7 cellular contexts compared by ENCODE assay signal in the genomic region with DNA sequence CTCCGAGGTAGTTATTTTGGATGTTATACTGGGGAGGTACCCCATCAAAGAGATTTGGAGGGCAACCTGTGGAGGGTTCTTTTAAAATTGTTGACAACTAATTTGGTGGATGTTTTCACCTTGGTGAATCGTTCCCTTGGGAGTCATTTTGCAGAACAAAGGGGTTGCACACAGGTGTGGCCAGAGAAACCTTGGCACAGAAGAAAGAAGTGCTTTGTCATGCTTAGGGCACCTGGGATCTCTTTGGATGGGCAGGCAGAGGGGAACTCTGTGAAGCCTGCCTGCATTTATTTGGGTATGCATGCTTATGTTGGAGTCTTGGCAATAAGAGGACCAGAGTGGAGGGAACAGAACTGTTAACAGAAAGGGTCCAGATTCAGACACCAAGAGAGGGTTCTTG.
DNase-seq lines count a peak whose midpoint lies in the region; ATAC-seq and TF ChIP-seq lines count a peak whose summit lies in the region.
"Not testable (repeated sequence)": the region's sequence is repeated elsewhere in the genome, so short reads cannot be mapped to it uniquely, and the experiment has no call there.

No MANE protein-coding gene starts in this region.

- H3K27me3 ChIP-seq in CD4-positive, alpha-beta T cell (ENCODE audit: control insufficient read depth, insufficient read depth, low read length): not testable (repeated sequence)

- not testable (repeated sequence) for TF ChIP-seq CTCF in CD4-positive, alpha-beta T cell (IDR thresholded peaks at IDR 0.05); activated B cell treated with CpG ODN at 0.5 μM for 24 hours (IDR thresholded peaks at IDR 0.05)

- H3K4me3 Mint-ChIP-seq in CD4-positive, alpha-beta T cell: peak overlapping the region; percentile 66
- not testable (repeated sequence) for H3K4me3 Mint-ChIP-seq in activated B cell treated with CpG ODN at 0.5 μM for 24 hours; activated CD8-positive, alpha-beta T cell treated with anti-CD3 and anti-CD28 coated beads, Interleukin-2, amount 10 ng/mL, durations not matched to agents 7 days and 5 days; memory B cell
- peak overlapping the region; percentile 7 for H3K4me3 Mint-ChIP-seq in activated naive CD4-positive, alpha-beta T cell treated with anti-CD3 and anti-CD28 coated beads, Interleukin-2, amount 10 ng/mL, durations not matched to agents 7 days and 5 days
- peak overlapping the region in 1 of 2 donors; percentile 40 for H3K4me3 Mint-ChIP-seq in effector memory CD8-positive, alpha-beta T cell

- POLR2A ChIA-PET in CD4-positive, alpha-beta T cell (lab: Charles Lee): interaction anchor here (0.6 to 3.1 kb wide), 2 partner anchors 13 to 14 kb away, joined by 3 to 18 read pairs; no protein-coding TSS in a partner anchor
- POLR2A ChIA-PET in activated B cell treated with CpG ODN at 0.5 μM for 24 hours (lab: Charles Lee): not testable (repeated sequence)
- POLR2A ChIA-PET in activated CD8-positive, alpha-beta T cell treated with anti-CD3 and anti-CD28 coated beads, Interleukin-2, amount 10 ng/mL, durations not matched to agents 7 days and 5 days (lab: Charles Lee): interaction anchor here (0.6 to 1.5 kb wide), 2 partner anchors 12 to 85 kb away, joined by 3 to 6 read pairs; no protein-coding TSS in a partner anchor

- H3K9me3 ChIP-seq in CD4-positive, alpha-beta T cell (ENCODE audit: control insufficient read depth, low read length): not testable (repeated sequence)

- intact Hi-C loops in CD4-positive, alpha-beta T cell (cut with DNase I, micrococcal nuclease); activated B cell treated with CpG ODN at 0.5 μM for 24 hours (cut with micrococcal nuclease): not testable (repeated sequence)

- not testable (repeated sequence) for H3K9me3 Mint-ChIP-seq in CD4-positive, alpha-beta T cell; activated B cell treated with CpG ODN at 0.5 μM for 24 hours; activated CD8-positive, alpha-beta T cell treated with anti-CD3 and anti-CD28 coated beads, Interleukin-2, amount 10 ng/mL, durations not matched to agents 7 days and 5 days (ENCODE audit: insufficient read depth); activated naive CD4-positive, alpha-beta T cell treated with anti-CD3 and anti-CD28 coated beads, Interleukin-2, amount 10 ng/mL, durations not matched to agents 7 days and 5 days; effector memory CD8-positive, alpha-beta T cell; memory B cell

- H3K27ac ChIP-seq in CD4-positive, alpha-beta T cell (ENCODE audit: low read depth, low read length): not testable (repeated sequence)

- ATAC-seq in CD4-positive, alpha-beta T cell (ENCODE audit: poor library complexity); activated B cell treated with CpG ODN at 0.5 μM for 24 hours (ENCODE audit: low read depth); activated CD8-positive, alpha-beta T cell treated with anti-CD3 and anti-CD28 coated beads, Interleukin-2, amount 10 ng/mL, durations not matched to agents 7 days and 5 days; effector memory CD8-positive, alpha-beta T cell (replicated peaks); memory B cell (ENCODE audit: low read depth): not testable (repeated sequence)

- peaks cover 47% of the 10 kb centered on the region for H3K36me3 Mint-ChIP-seq in CD4-positive, alpha-beta T cell (ENCODE audit: low read depth)
- peaks cover 26% of the 10 kb centered on the region for H3K36me3 Mint-ChIP-seq in activated B cell treated with CpG ODN at 0.5 μM for 24 hours (ENCODE audit: low read depth)
- H3K36me3 Mint-ChIP-seq in activated CD8-positive, alpha-beta T cell treated with anti-CD3 and anti-CD28 coated beads, Interleukin-2, amount 10 ng/mL, durations not matched to agents 7 days and 5 days (ENCODE audit: low read depth): peaks cover 64% of the 10 kb centered on the region
- H3K36me3 Mint-ChIP-seq in activated naive CD4-positive, alpha-beta T cell treated with anti-CD3 and anti-CD28 coated beads, Interleukin-2, amount 10 ng/mL, durations not matched to agents 7 days and 5 days: peaks cover 51% of the 10 kb centered on the region
- peaks cover 95% of the 10 kb centered on the region for H3K36me3 Mint-ChIP-seq in effector memory CD8-positive, alpha-beta T cell (ENCODE audit: insufficient read depth)
- H3K36me3 Mint-ChIP-seq in memory B cell: not testable (repeated sequence)

- not testable (repeated sequence) for H3K27me3 Mint-ChIP-seq in CD4-positive, alpha-beta T cell; activated B cell treated with CpG ODN at 0.5 μM for 24 hours; activated CD8-positive, alpha-beta T cell treated with anti-CD3 and anti-CD28 coated beads, Interleukin-2, amount 10 ng/mL, durations not matched to agents 7 days and 5 days (ENCODE audit: low read depth); activated naive CD4-positive, alpha-beta T cell treated with anti-CD3 and anti-CD28 coated beads, Interleukin-2, amount 10 ng/mL, durations not matched to agents 7 days and 5 days; effector memory CD8-positive, alpha-beta T cell; memory B cell

- CTCF ChIA-PET in CD4-positive, alpha-beta T cell (lab: Charles Lee); activated B cell treated with CpG ODN at 0.5 μM for 24 hours (lab: Charles Lee); activated CD8-positive, alpha-beta T cell treated with anti-CD3 and anti-CD28 coated beads, Interleukin-2, amount 10 ng/mL, durations not matched to agents 7 days and 5 days (lab: Charles Lee); activated naive CD4-positive, alpha-beta T cell treated with anti-CD3 and anti-CD28 coated beads, Interleukin-2, amount 10 ng/mL, durations not matched to agents 7 days and 5 days (lab: Charles Lee): not testable (repeated sequence)

- peaks cover 61% of the 10 kb centered on the region for H3K4me1 Mint-ChIP-seq in CD4-positive, alpha-beta T cell (ENCODE audit: low read depth)
- H3K4me1 Mint-ChIP-seq in activated B cell treated with CpG ODN at 0.5 μM for 24 hours: peaks cover 46% of the 10 kb centered on the region
- peaks cover 73% of the 10 kb centered on the region for H3K4me1 Mint-ChIP-seq in activated CD8-positive, alpha-beta T cell treated with anti-CD3 and anti-CD28 coated beads, Interleukin-2, amount 10 ng/mL, durations not matched to agents 7 days and 5 days (ENCODE audit: low read depth)
- H3K4me1 Mint-ChIP-seq in activated naive CD4-positive, alpha-beta T cell treated with anti-CD3 and anti-CD28 coated beads, Interleukin-2, amount 10 ng/mL, durations not matched to agents 7 days and 5 days: peaks cover 82% of the 10 kb centered on the region
- peaks cover 46 to 84% of the 10 kb centered on the region in 2 donors for H3K4me1 Mint-ChIP-seq in effector memory CD8-positive, alpha-beta T cell (ENCODE audit: low read depth in 2 of 2)
- H3K4me1 Mint-ChIP-seq in memory B cell: peaks cover 19% of the 10 kb centered on the region

- peak overlapping the region; percentile 94 for H3K27ac Mint-ChIP-seq in CD4-positive, alpha-beta T cell
- H3K27ac Mint-ChIP-seq in activated B cell treated with CpG ODN at 0.5 μM for 24 hours (peak overlapping the region; percentile 16), memory B cell (peak overlapping the region; percentile 75)
- H3K27ac Mint-ChIP-seq in activated CD8-positive, alpha-beta T cell treated with anti-CD3 and anti-CD28 coated beads, Interleukin-2, amount 10 ng/mL, durations not matched to agents 7 days and 5 days: peak overlapping the region; percentile 80
- peak overlapping the region; percentile 99 for H3K27ac Mint-ChIP-seq in activated naive CD4-positive, alpha-beta T cell treated with anti-CD3 and anti-CD28 coated beads, Interleukin-2, amount 10 ng/mL, durations not matched to agents 7 days and 5 days
- peak overlapping the region; percentile 78 to 93 for H3K27ac Mint-ChIP-seq in effector memory CD8-positive, alpha-beta T cell

- not testable (repeated sequence) for DNase-seq in CD4-positive, alpha-beta T cell; activated B cell treated with CpG ODN at 0.5 μM for 24 hours; activated CD8-positive, alpha-beta T cell treated with anti-CD3 and anti-CD28 coated beads, Interleukin-2, amount 10 ng/mL, durations not matched to agents 7 days and 5 days; activated naive CD4-positive, alpha-beta T cell treated with anti-CD3 and anti-CD28 coated beads, Interleukin-2, amount 10 ng/mL, durations not matched to agents 7 days and 5 days; effector memory CD8-positive, alpha-beta T cell; memory B cell (ENCODE audit: low spot score in 2 of 2)
- peak; percentile 3 for DNase-seq in NCI-H2171 treated with DMSO at 0.1 percent for 48 hours (lab: John Stamatoyannopoulos, UW)

Comparison
In these comparisons a context has a peak if more than half of its experiments do, and no peak if none do; other contexts are left out.
1. H3K27ac Mint-ChIP-seq: peak in every context shown above with its lines; median percentile 99 in activated naive CD4-positive, alpha-beta T cell treated with anti-CD3 and anti-CD28 coated beads, Interleukin-2, amount 10 ng/mL, durations not matched to agents 7 days and 5 days; 94 in CD4-positive, alpha-beta T cell; 86 in effector memory CD8-positive, alpha-beta T cell; 80 in activated CD8-positive, alpha-beta T cell treated with anti-CD3 and anti-CD28 coated beads, Interleukin-2, amount 10 ng/mL, durations not matched to agents 7 days and 5 days; 75 in memory B cell; 16 in activated B cell treated with CpG ODN at 0.5 μM for 24 hours.